Comparison of ENCODE assay signal across 10 cellular contexts in genomic region chr1:86915737-86916235, GRCh38. TPM values are rescaled to one million over a fixed set of nuclear protein-coding genes. Genes with fewer than 3 reads are reported as not detected.
DNase-seq lines count a peak whose midpoint lies in the region; ATAC-seq lines count a peak whose summit lies in the region.
"Had no signal": no experiment of that assay in that cellular context is flagged by ENCODE, and none has a peak within 500 bp of the region (broad histone marks: within the 10 kb centered on the region; RNA-seq: fewer than 3 reads in every experiment).

No MANE protein-coding gene starts in this region.

- H3K27ac ChIP-seq in SJSA1, result no peak overlapping the region
- peak overlapping the region; percentile 70 for H3K27ac ChIP-seq in subcutaneous abdominal adipose tissue (ENCODE audit: low read depth, low read length)

- H3K9me3 ChIP-seq in SJSA1 (replicated peaks) (no peaks in the 10 kb centered on the region), iPS-15b (ENCODE audit: control insufficient read depth, insufficient read depth, low read length) (no peaks in the 10 kb centered on the region), subcutaneous abdominal adipose tissue (ENCODE audit: control insufficient read depth in 5 of 5, low read length in 5 of 5) (no peaks in the 10 kb centered on the region)

- H3K4me1 ChIP-seq in SJSA1 (replicated peaks) (peaks cover 12% of the 10 kb centered on the region; the same call in 1 of the 2 replicates), iPS-15b (ENCODE audit: control insufficient read depth, insufficient read depth, low read length) (peaks cover 6% of the 10 kb centered on the region), subcutaneous abdominal adipose tissue (ENCODE audit: control insufficient read depth in 5 of 5, insufficient read depth in 5 of 5, low read length in 5 of 5) (peaks cover 8 to 32% (median 29%) of the 10 kb centered on the region in 5 donors)

- H3K36me3 ChIP-seq in SJSA1 (peaks cover 3% of the 10 kb centered on the region; the same call in 1 of the 2 replicates), iPS-15b (ENCODE audit: control insufficient read depth, insufficient read depth, low read length) (no peaks in the 10 kb centered on the region), subcutaneous abdominal adipose tissue (ENCODE audit: control insufficient read depth in 5 of 5, insufficient read depth in 5 of 5, low read length in 5 of 5) (no peaks in the 10 kb centered on the region)

- peak; percentile 2 for DNase-seq in DMS 273 treated with DMSO at 0.1 percent for 48 hours (lab: John Stamatoyannopoulos, UW)
- DNase-seq in DMS 273 (lab: John Stamatoyannopoulos, UW; ENCODE audit: unreplicated experiment), result no peak
- DNase-seq in SJSA1 (ENCODE audit: low read depth in 1 of 2, low spot score in 2 of 2), result no peak
- DNase-seq in NCI-H1694 (lab: John Stamatoyannopoulos, UW), result no peak
- DNase-seq in NCI-H2196 (lab: John Stamatoyannopoulos, UW; ENCODE audit: unreplicated experiment), result no peak
- DNase-seq: 8988T, NCI-H1417 treated with DMSO at 0.1 percent for 48 hours had no signal

- ATAC-seq in GM21367 (IDR thresholded peaks at IDR 0.05; ENCODE audit: unreplicated experiment), result no peak

- H3K27me3 ChIP-seq in SJSA1 (replicated peaks) (no peaks in the 10 kb centered on the region), iPS-15b (ENCODE audit: control insufficient read depth, insufficient read depth, low read length) (no peaks in the 10 kb centered on the region), subcutaneous abdominal adipose tissue (ENCODE audit: control insufficient read depth in 5 of 5, insufficient read depth in 4 of 5, low read length in 5 of 5) (no peaks in the 10 kb centered on the region)

- H3K9ac ChIP-seq in iPS-15b (ENCODE audit: low read depth, low read length) (peak overlapping the region; percentile 90), subcutaneous abdominal adipose tissue (ENCODE audit: low read length in 5 of 5) (peak overlapping the region; percentile 83 to 89 (median 85))

- H3K4me3 ChIP-seq in SJSA1 (peak overlapping the region; percentile 61), iPS-15b (ENCODE audit: low read depth, low read length) (peak overlapping the region; percentile 86), subcutaneous abdominal adipose tissue (ENCODE audit: low read depth in 1 of 5, low read length in 5 of 5) (peak overlapping the region; percentile 83 to 95 (median 92))

RNA-seq across cellular contexts. Expression of gene HS2ST1, which starts 1.4 kb away (rescaled TPM):
- 18.3 and 18.7 TPM in 2 replicates for total RNA-seq in SJSA1 (2014; rRNA removed; shearing (Covaris generic))

RNA-seq across cellular contexts. Expression of gene SELENOF, which starts 1.9 kb away (rescaled TPM):
- total RNA-seq in SJSA1 (2014; rRNA removed; shearing (Covaris generic)), result 309 and 313 TPM in 2 replicates
